Comparison of ENCODE assay signal across 1 cellular context in genomic region chr1:72284398-72285073, GRCh38.
TF ChIP-seq lines count a peak whose summit lies in the region.

No MANE protein-coding gene starts in this region.

TF ChIP-seq in HepG2, 621 proteins besides CTCF, POLR2A, EP300 and RAD21 (continued from another document):
- no peak for TF ChIP-seq E2F1 (CRISPR knock-in tag; IDR thresholded peaks at IDR 0.05)
